ENCODE assay signal across 1 cellular context in genomic region chr7:75953431-75953830, GRCh38.
TF ChIP-seq lines count a peak whose summit lies in the region.

No MANE protein-coding gene starts in this region.

TF ChIP-seq in WTC11, 78 proteins besides CTCF, POLR2A, EP300 and RAD21 (continued from another document):
- TF ChIP-seq, protein P1, sequence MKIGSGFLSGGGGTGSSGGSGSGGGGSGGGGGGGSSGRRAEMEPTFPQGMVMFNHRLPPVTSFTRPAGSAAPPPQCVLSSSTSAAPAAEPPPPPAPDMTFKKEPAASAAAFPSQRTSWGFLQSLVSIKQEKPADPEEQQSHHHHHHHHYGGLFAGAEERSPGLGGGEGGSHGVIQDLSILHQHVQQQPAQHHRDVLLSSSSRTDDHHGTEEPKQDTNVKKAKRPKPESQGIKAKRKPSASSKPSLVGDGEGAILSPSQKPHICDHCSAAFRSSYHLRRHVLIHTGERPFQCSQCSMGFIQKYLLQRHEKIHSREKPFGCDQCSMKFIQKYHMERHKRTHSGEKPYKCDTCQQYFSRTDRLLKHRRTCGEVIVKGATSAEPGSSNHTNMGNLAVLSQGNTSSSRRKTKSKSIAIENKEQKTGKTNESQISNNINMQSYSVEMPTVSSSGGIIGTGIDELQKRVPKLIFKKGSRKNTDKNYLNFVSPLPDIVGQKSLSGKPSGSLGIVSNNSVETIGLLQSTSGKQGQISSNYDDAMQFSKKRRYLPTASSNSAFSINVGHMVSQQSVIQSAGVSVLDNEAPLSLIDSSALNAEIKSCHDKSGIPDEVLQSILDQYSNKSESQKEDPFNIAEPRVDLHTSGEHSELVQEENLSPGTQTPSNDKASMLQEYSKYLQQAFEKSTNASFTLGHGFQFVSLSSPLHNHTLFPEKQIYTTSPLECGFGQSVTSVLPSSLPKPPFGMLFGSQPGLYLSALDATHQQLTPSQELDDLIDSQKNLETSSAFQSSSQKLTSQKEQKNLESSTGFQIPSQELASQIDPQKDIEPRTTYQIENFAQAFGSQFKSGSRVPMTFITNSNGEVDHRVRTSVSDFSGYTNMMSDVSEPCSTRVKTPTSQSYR (CRISPR knock-in tag; IDR thresholded peaks at IDR 0.05): no peak
- TF ChIP-seq TEAD1 (CRISPR knock-in tag; IDR thresholded peaks at IDR 0.05) (no peak), NFE2L1 (CRISPR knock-in tag; IDR thresholded peaks at IDR 0.05) (no peak), NR1H2 (CRISPR knock-in tag; IDR thresholded peaks at IDR 0.05) (no peak), TCF7 (CRISPR knock-in tag; IDR thresholded peaks at IDR 0.05; ENCODE audit: low read depth) (no peak), ZBTB43 (CRISPR knock-in tag; IDR thresholded peaks at IDR 0.05) (no peak)
